Comparison of ENCODE assay signal across 19 cellular contexts in genomic region chr7:105992888-105993287, GRCh38.
"Had no signal": no experiment of that assay in that cellular context is flagged by ENCODE, and none has a peak within 500 bp of the region (broad histone marks: within the 10 kb centered on the region; RNA-seq: fewer than 3 reads in every experiment).

No MANE protein-coding gene starts in this region.

- H3K4me3 ChIP-seq: colonic mucosa, spleen, upper lobe of right lung had no signal

- ATAC-seq: activated CD4-positive, alpha-beta T cell treated with anti-CD3 and anti-CD28 coated beads for 36 hours; activated CD8-positive, alpha-beta memory T cell treated with anti-CD3 and anti-CD28 coated beads, Interleukin-2, amount 10 ng/mL, durations not matched to agents 7 days and 5 days; activated naive CD8-positive, alpha-beta T cell treated with anti-CD3 and anti-CD28 coated beads, Interleukin-2, amount 50 U/mL, for 24 hours; left lobe of liver; stimulated activated memory B cell treated with anti-CD40 and anti-IgM and Interleukin-4, amounts not matched to agents 10 μg/mL and 1 μg/mL and 100 μg/mL, for 72 hours; upper lobe of right lung; WTC11 had no signal

- DNase-seq: activated CD4-positive, alpha-beta memory T cell treated with anti-CD3 and anti-CD28 coated beads, Interleukin-2, amount 10 ng/mL, durations not matched to agents 7 days and 5 days; activated CD4-positive, alpha-beta T cell treated with anti-CD3 and anti-CD28 coated beads for 36 hours; activated CD8-positive, alpha-beta memory T cell treated with anti-CD3 and anti-CD28 coated beads, Interleukin-2, amount 10 ng/mL, durations not matched to agents 7 days and 5 days; activated naive CD8-positive, alpha-beta T cell treated with anti-CD3 and anti-CD28 coated beads, Interleukin-2, amount 50 U/mL, for 24 hours; anterior cingulate cortex; central memory CD4-positive, alpha-beta T cell; colonic mucosa; kidney; midbrain; retina; spleen; stimulated activated CD4-positive, alpha-beta T cell treated with anti-CD3 and anti-CD28 coated beads, Interleukin-4, amount 100 ng/mL, for 4 hours; upper lobe of right lung had no signal

- H3K9me3 ChIP-seq: colonic mucosa, spleen, upper lobe of right lung had no signal

- H3K4me1 ChIP-seq: colonic mucosa, spleen, upper lobe of right lung had no signal

- H3K4me3 Mint-ChIP-seq: activated CD4-positive, alpha-beta memory T cell treated with anti-CD3 and anti-CD28 coated beads, Interleukin-2, amount 10 ng/mL, durations not matched to agents 7 days and 5 days; activated CD4-positive, alpha-beta T cell treated with anti-CD3 and anti-CD28 coated beads for 36 hours; activated CD8-positive, alpha-beta memory T cell treated with anti-CD3 and anti-CD28 coated beads, Interleukin-2, amount 10 ng/mL, durations not matched to agents 7 days and 5 days; activated naive CD8-positive, alpha-beta T cell treated with anti-CD3 and anti-CD28 coated beads, Interleukin-2, amount 50 U/mL, for 24 hours; brain; neural crest cell; stimulated activated memory B cell treated with anti-CD40 and anti-IgM and Interleukin-4, amounts not matched to agents 10 μg/mL and 1 μg/mL and 100 μg/mL, for 72 hours; T-helper 2 cell treated with Interferon-gamma antibody and Interleukin-4, amounts not matched to agents 5 μg/mL and 100 μg/mL, for 36 hours; WTC11 had no signal

- H3K4me1 Mint-ChIP-seq: activated CD4-positive, alpha-beta memory T cell treated with anti-CD3 and anti-CD28 coated beads, Interleukin-2, amount 10 ng/mL, durations not matched to agents 7 days and 5 days; activated CD8-positive, alpha-beta memory T cell treated with anti-CD3 and anti-CD28 coated beads, Interleukin-2, amount 10 ng/mL, durations not matched to agents 7 days and 5 days; stimulated activated memory B cell treated with anti-CD40 and anti-IgM and Interleukin-4, amounts not matched to agents 10 μg/mL and 1 μg/mL and 100 μg/mL, for 72 hours had no signal

- H3K36me3 ChIP-seq: colonic mucosa, spleen, upper lobe of right lung had no signal

- H3K27ac ChIP-seq: colonic mucosa, spleen, upper lobe of right lung had no signal

- H3K36me3 Mint-ChIP-seq: activated CD8-positive, alpha-beta memory T cell treated with anti-CD3 and anti-CD28 coated beads, Interleukin-2, amount 10 ng/mL, durations not matched to agents 7 days and 5 days; brain; stimulated activated memory B cell treated with anti-CD40 and anti-IgM and Interleukin-4, amounts not matched to agents 10 μg/mL and 1 μg/mL and 100 μg/mL, for 72 hours; WTC11 had no signal

- H3K27ac Mint-ChIP-seq: activated CD4-positive, alpha-beta memory T cell treated with anti-CD3 and anti-CD28 coated beads, Interleukin-2, amount 10 ng/mL, durations not matched to agents 7 days and 5 days; activated CD4-positive, alpha-beta T cell treated with anti-CD3 and anti-CD28 coated beads for 36 hours; activated CD8-positive, alpha-beta memory T cell treated with anti-CD3 and anti-CD28 coated beads, Interleukin-2, amount 10 ng/mL, durations not matched to agents 7 days and 5 days; activated naive CD8-positive, alpha-beta T cell treated with anti-CD3 and anti-CD28 coated beads, Interleukin-2, amount 50 U/mL, for 24 hours; stimulated activated memory B cell treated with anti-CD40 and anti-IgM and Interleukin-4, amounts not matched to agents 10 μg/mL and 1 μg/mL and 100 μg/mL, for 72 hours; T-helper 2 cell treated with Interferon-gamma antibody and Interleukin-4, amounts not matched to agents 5 μg/mL and 100 μg/mL, for 36 hours had no signal

- H3K27me3 ChIP-seq: colonic mucosa, upper lobe of right lung had no signal

- H3K9me3 Mint-ChIP-seq: activated CD4-positive, alpha-beta memory T cell treated with anti-CD3 and anti-CD28 coated beads, Interleukin-2, amount 10 ng/mL, durations not matched to agents 7 days and 5 days; activated naive CD8-positive, alpha-beta T cell treated with anti-CD3 and anti-CD28 coated beads, Interleukin-2, amount 50 U/mL, for 24 hours; neural crest cell; stimulated activated memory B cell treated with anti-CD40 and anti-IgM and Interleukin-4, amounts not matched to agents 10 μg/mL and 1 μg/mL and 100 μg/mL, for 72 hours; T-helper 2 cell treated with Interferon-gamma antibody and Interleukin-4, amounts not matched to agents 5 μg/mL and 100 μg/mL, for 36 hours had no signal

- H3K27me3 Mint-ChIP-seq: activated naive CD8-positive, alpha-beta T cell treated with anti-CD3 and anti-CD28 coated beads, Interleukin-2, amount 50 U/mL, for 24 hours; brain had no signal
